In genomic region chr10:23777153-23777552, GRCh38 we compare ENCODE assay signal across 23 cellular contexts.
"Had no signal": no experiment of that assay in that cellular context is flagged by ENCODE, and none has a peak within 500 bp of the region (broad histone marks: within the 10 kb centered on the region; RNA-seq: fewer than 3 reads in every experiment).

No MANE protein-coding gene starts in this region.

- ATAC-seq: K562, Panc1, PC-3 had no signal

- H3K4me3 Mint-ChIP-seq: IgD-negative memory B cell had no signal

- H3K36me3 Mint-ChIP-seq: IgD-negative memory B cell had no signal

- H3K9me3 ChIP-seq: SK-N-SH had no signal

- H3K27ac Mint-ChIP-seq: IgD-negative memory B cell had no signal

- H3K9ac ChIP-seq: KMS-11, SK-N-SH had no signal

- H3K4me3 ChIP-seq: K562 had no signal

- H3K27me3 Mint-ChIP-seq: IgD-negative memory B cell had no signal

- DNase-seq: Kasumi-1, MM.1S, NCI-H1092 treated with DMSO at 0.1 percent for 48 hours, NCI-H1436, NCI-H187, NCI-H2029, NCI-H2081 treated with DMSO at 0.1 percent for 48 hours, NCI-H2171, NCI-H226, NCI-H446, NCI-H510A, NCI-H524 treated with DMSO at 0.1 percent for 48 hours, NCI-H69, NCI-H774, PC-3, SHP77, SK-N-SH had no signal

- H3K27ac ChIP-seq: HL-60, KMS-11, RWPE1 had no signal

- H3K4me2 ChIP-seq: KMS-11, SK-N-SH had no signal
